Comparison of ENCODE assay signal across 9 cellular contexts in genomic region chr14:96423446-96424103, GRCh38. TPM values are rescaled to one million over a fixed set of nuclear protein-coding genes. Genes with fewer than 3 reads are reported as not detected.
A peak's percentile ranks its signal among the peaks of the same experiment; 100 is the strongest.
DNase-seq lines count a peak whose midpoint lies in the region; ATAC-seq and TF ChIP-seq lines count a peak whose summit lies in the region.
"Had no signal": no experiment of that assay in that cellular context is flagged by ENCODE, and none has a peak within 500 bp of the region (broad histone marks: within the 10 kb centered on the region; RNA-seq: fewer than 3 reads in every experiment).

No MANE protein-coding gene starts in this region.

- H3K4me1 Mint-ChIP-seq in T-helper 17 cell = peaks cover 5% of the 10 kb centered on the region

- no peak for TF ChIP-seq POLR2A in spleen (IDR thresholded peaks at IDR 0.05)

- peak overlapping the region; percentile 83 for H3K4me3 Mint-ChIP-seq in T-helper 17 cell

- H3K27me3 Mint-ChIP-seq in T-helper 17 cell = peaks cover 17% of the 10 kb centered on the region

- in situ Hi-C loops in KBM-7 (cut with MboI; ENCODE audit: low pct_unique_long_range_greater_than_20kb, low sequenced_read_pairs) = loop anchor here (10.0 kb wide), 1 partner anchor 129 kb away; no protein-coding TSS in a partner anchor

- ATAC-seq in GM19351 (IDR thresholded peaks at IDR 0.05; ENCODE audit: unreplicated experiment) = peak; percentile 10
- ATAC-seq in T-helper 17 cell = no peak
- no peak for ATAC-seq in left lobe of liver

- WGBS in spleen, 5 donors = 42 to 69% (median 58%) methylated on average over 23 to 25 of the region's 25 CpGs

- H3K27ac Mint-ChIP-seq in T-helper 17 cell = no peak overlapping the region

- peaks cover 0 to 25% (median 5%) of the 10 kb centered on the region in 6 donors for H3K4me1 ChIP-seq in spleen
- H3K4me1 ChIP-seq: foreskin keratinocyte had no signal

- peaks cover 0 to 9% (median 0%) of the 10 kb centered on the region in 7 donors for H3K27me3 ChIP-seq in spleen (replicated peaks in 1 of 7)

- peak overlapping the region in 2 of 8 donors; percentile 15 to 22 for H3K27ac ChIP-seq in spleen
- H3K27ac ChIP-seq: foreskin keratinocyte had no signal

- peaks cover 2% of the 10 kb centered on the region for H3K36me3 Mint-ChIP-seq in T-helper 17 cell (ENCODE audit: low read depth)

- H3K9me3 ChIP-seq in T-helper 17 cell (ENCODE audit: control insufficient read depth, low read length, poor library complexity, severe bottlenecking) (no peaks in the 10 kb centered on the region), spleen (no peaks in the 10 kb centered on the region)

- intact Hi-C loops in spleen (cut with DNase I; ENCODE audit: low total_unique reads) = loop anchor here (5.0 to 10.0 kb wide), 2 partner anchors 126 to 319 kb away; no protein-coding TSS in a partner anchor

- H3K4me3 ChIP-seq in foreskin fibroblast (ENCODE audit: low read depth in 1 of 2, low read length in 2 of 2) (peak overlapping the region; percentile 45 to 57), spleen (peak overlapping the region in 7 of 8 donors; percentile 10 to 64 (median 35))

- DNase-seq in T-helper 17 cell = no peak
- no peak for DNase-seq in foreskin fibroblast
- no peak for DNase-seq in spleen
- no peak for DNase-seq in left lobe of liver (ENCODE audit: low spot score)
- DNase-seq in KBM-7 = no peak
- no peak for DNase-seq in SW480 (ENCODE audit: low spot score)
- DNase-seq in effector CD4-positive, alpha-beta T cell = no peak

- TF ChIP-seq CTCF in foreskin fibroblast (IDR thresholded peaks at IDR 0.05; ENCODE audit: low read depth, low read length) (no peak), spleen (IDR thresholded peaks at IDR 0.05 in 8 of 11, conservative IDR thresholded peaks at IDR 0.05 in 3 of 11) (no peak)

- H3K36me3 ChIP-seq in spleen = no peaks in the 10 kb centered on the region

RNA-seq across cellular contexts. Expression of gene AK7, which starts 31.6 kb away (rescaled TPM):
- total RNA-seq in T-helper 17 cell (not detected), spleen (10 to 100 TPM in 2 of 7 donors, 1 to 10 TPM in 5; 2.6 to 10.3 (median 6.1) TPM), left lobe of liver (0.98 TPM)
- 1 to 10 TPM in 2 of 3 donors, under 1 TPM in 1; 0.89 to 2.9 (median 1.2) TPM for polyA plus RNA-seq in spleen
